In genomic region chr1:81559662-81560350, GRCh38 we compare ENCODE assay signal across 14 cellular contexts.
DNase-seq lines count a peak whose midpoint lies in the region; ATAC-seq and TF ChIP-seq lines count a peak whose summit lies in the region.
"Had no signal": no experiment of that assay in that cellular context is flagged by ENCODE, and none has a peak within 500 bp of the region (broad histone marks: within the 10 kb centered on the region; RNA-seq: fewer than 3 reads in every experiment).

No MANE protein-coding gene starts in this region.

- no peaks in the 10 kb centered on the region for H3K27me3 Mint-ChIP-seq in activated T-cell treated with anti-CD3 and anti-CD28 coated beads, Interleukin-2, amount 50 U/mL, for 72 hours (ENCODE audit: low read depth)
- H3K27me3 Mint-ChIP-seq in activated naive CD8-positive, alpha-beta T cell treated with anti-CD3 and anti-CD28 coated beads for 36 hours = no peaks in the 10 kb centered on the region
- H3K27me3 Mint-ChIP-seq: CD4-positive, alpha-beta T cell had no signal

- H3K36me3 Mint-ChIP-seq in activated T-cell treated with anti-CD3 and anti-CD28 coated beads, Interleukin-2, amount 50 U/mL, for 72 hours (ENCODE audit: insufficient read depth in 2 of 2) = no peaks in the 10 kb centered on the region
- H3K36me3 Mint-ChIP-seq in activated naive CD8-positive, alpha-beta T cell treated with anti-CD3 and anti-CD28 coated beads for 36 hours = no peaks in the 10 kb centered on the region

- no peaks in the 10 kb centered on the region for H3K4me1 Mint-ChIP-seq in activated T-cell treated with anti-CD3 and anti-CD28 coated beads, Interleukin-2, amount 50 U/mL, for 72 hours (ENCODE audit: low read depth)
- H3K4me1 Mint-ChIP-seq in activated naive CD8-positive, alpha-beta T cell treated with anti-CD3 and anti-CD28 coated beads for 36 hours = no peaks in the 10 kb centered on the region

- no peak overlapping the region for H3K4me3 Mint-ChIP-seq in activated T-cell treated with anti-CD3 and anti-CD28 coated beads, Interleukin-2, amount 50 U/mL, for 72 hours
- H3K4me3 Mint-ChIP-seq in activated naive CD8-positive, alpha-beta T cell treated with anti-CD3 and anti-CD28 coated beads for 36 hours = no peak overlapping the region
- H3K4me3 Mint-ChIP-seq: CD4-positive, alpha-beta T cell had no signal

- H3K4me3 ChIP-seq in GM12875 (ENCODE audit: low read depth, low read length) = no peak overlapping the region
- H3K4me3 ChIP-seq in fibroblast of the aortic adventitia (ENCODE audit: low read depth, low read length) = no peak overlapping the region

- H3K9me3 Mint-ChIP-seq in activated T-cell treated with anti-CD3 and anti-CD28 coated beads, Interleukin-2, amount 50 U/mL, for 72 hours = peaks cover 1 to 3% of the 10 kb centered on the region in 2 donors
- no peaks in the 10 kb centered on the region for H3K9me3 Mint-ChIP-seq in activated naive CD8-positive, alpha-beta T cell treated with anti-CD3 and anti-CD28 coated beads for 36 hours

- H3K27ac Mint-ChIP-seq in activated T-cell treated with anti-CD3 and anti-CD28 coated beads, Interleukin-2, amount 50 U/mL, for 72 hours = no peak overlapping the region
- H3K27ac Mint-ChIP-seq in activated naive CD8-positive, alpha-beta T cell treated with anti-CD3 and anti-CD28 coated beads for 36 hours = no peak overlapping the region
- H3K27ac Mint-ChIP-seq: CD4-positive, alpha-beta T cell had no signal

- in situ Hi-C loops in ACHN (cut with HindIII; ENCODE audit: low pct_ligation_motif_present, low pct_unique_long_range_greater_than_20kb, low sequenced_read_pairs) = no loop called here

- no peak for ATAC-seq in activated T-cell treated with anti-CD3 and anti-CD28 coated beads, Interleukin-2, amount 50 U/mL, for 72 hours (replicated peaks in 1 of 2)
- ATAC-seq in HG03095 (IDR thresholded peaks at IDR 0.05; ENCODE audit: unreplicated experiment) (no peak), HG02798 (IDR thresholded peaks at IDR 0.05; ENCODE audit: poor library complexity, unreplicated experiment) (no peak)

- peak; percentile 7 for DNase-seq in ACHN
- DNase-seq in RKO (ENCODE audit: low spot score) = peak; percentile 30
- no peak for DNase-seq in fibroblast of the aortic adventitia (ENCODE audit: low read depth)
- no peak for DNase-seq in activated T-cell treated with anti-CD3 and anti-CD28 coated beads, Interleukin-2, amount 50 U/mL, for 72 hours
- DNase-seq in activated naive CD8-positive, alpha-beta T cell treated with anti-CD3 and anti-CD28 coated beads for 36 hours = no peak
- DNase-seq: activated gamma-delta T cell treated with Interleukin-2 at 50 U/mL for 16 hours; CD4-positive, alpha-beta T cell; GF-D8; NCI-H446; stimulated activated CD4-positive, alpha-beta T cell treated with anti-CD3 and anti-CD28 coated beads, Interleukin-2, amount 100 ng/mL, for 48 hours; stimulated activated naive CD4-positive, alpha-beta T cell had no signal

- peak; percentile 3; the same call in 1 of the 2 replicates for TF ChIP-seq CTCF in GM12875 (IDR thresholded peaks at IDR 0.05; ENCODE audit: borderline replicate concordance, insufficient read depth, low read depth, low read length)
- peak; percentile 39 for TF ChIP-seq CTCF in fibroblast of the aortic adventitia (IDR thresholded peaks at IDR 0.05; ENCODE audit: insufficient read depth, low read length)

Comparison
In these comparisons a context has a peak if more than half of its experiments do, and no peak if none do; other contexts are left out.
1. DNase-seq: peak in ACHN (single experiment) and RKO (single experiment); none in fibroblast of the aortic adventitia (single experiment), activated T-cell treated with anti-CD3 and anti-CD28 coated beads, Interleukin-2, amount 50 U/mL, for 72 hours (0 of 2) and activated naive CD8-positive, alpha-beta T cell treated with anti-CD3 and anti-CD28 coated beads for 36 hours (single experiment).